Comparison of ENCODE assay signal across 10 cellular contexts in the genomic region with DNA sequence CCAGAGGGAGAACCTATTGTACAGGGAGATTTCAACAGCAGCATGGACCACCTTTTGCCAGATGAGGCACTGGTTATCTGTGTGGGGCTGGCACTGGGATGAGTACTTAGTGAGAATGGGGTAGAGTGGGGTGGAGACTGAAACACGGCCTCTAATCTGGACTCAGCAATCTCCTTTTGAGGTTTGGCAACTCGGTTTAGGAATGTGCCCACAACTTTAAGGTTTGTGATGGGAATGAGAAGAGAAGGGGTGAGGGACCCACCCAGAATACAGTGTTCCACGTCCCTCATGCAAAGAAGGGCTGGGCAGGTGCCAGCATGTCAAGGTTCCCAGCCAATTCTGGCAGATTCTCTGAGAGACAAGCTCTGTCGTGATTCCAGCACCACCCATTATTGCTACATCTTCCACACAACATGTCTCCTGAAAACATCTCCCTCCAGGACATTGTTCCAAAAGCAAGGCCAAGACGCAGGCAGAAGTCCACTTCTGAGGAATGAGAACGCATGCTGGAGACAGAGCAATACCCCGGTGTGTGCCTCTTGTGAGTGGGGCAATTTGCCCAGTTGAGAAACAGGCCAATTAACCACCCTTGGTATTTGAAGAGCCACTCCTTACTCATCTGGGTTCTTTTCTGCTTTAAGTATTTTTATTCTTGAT. TPM values are rescaled to one million over a fixed set of nuclear protein-coding genes. Genes with fewer than 3 reads are reported as not detected.
DNase-seq lines count a peak whose midpoint lies in the region; ATAC-seq, FAIRE-seq and TF ChIP-seq lines count a peak whose summit lies in the region.
"Had no signal": no experiment of that assay in that cellular context is flagged by ENCODE, and none has a peak within 500 bp of the region (broad histone marks: within the 10 kb centered on the region; RNA-seq: fewer than 3 reads in every experiment).

No MANE protein-coding gene starts in this region.

- H3K36me3 ChIP-seq in H7 (replicated peaks; ENCODE audit: control insufficient read depth, insufficient read depth, low read length): no peaks in the 10 kb centered on the region
- H3K36me3 ChIP-seq in K562 (ENCODE audit: control insufficient read depth, insufficient read depth, low read length): no peaks in the 10 kb centered on the region
- no peaks in the 10 kb centered on the region for H3K36me3 ChIP-seq in left ventricle myocardium inferior
- H3K36me3 ChIP-seq in tibial artery: no peaks in the 10 kb centered on the region

- H3K9me3 ChIP-seq in K562 (replicated peaks; ENCODE audit: control insufficient read depth, insufficient read depth, low read depth, low read length) (no peaks in the 10 kb centered on the region), left ventricle myocardium inferior (replicated peaks) (no peaks in the 10 kb centered on the region), tibial artery (peaks cover 0 to 9% (median 0%) of the 10 kb centered on the region in 3 donors)

- intact Hi-C loops in K562 (cut with micrococcal nuclease) (no loop called here), left ventricle myocardium inferior (cut with micrococcal nuclease) (no loop called here), tibial artery (cut with DNase I; ENCODE audit: low total_unique reads) (no loop called here)

- BruUV-seq in K562 (replicated peaks; lab: Mats Ljungman, UMichigan): no TSS peak

- no peak overlapping the region for H3K9ac ChIP-seq in K562 (ENCODE audit: insufficient read depth in 1 of 2, low read depth in 2 of 2, low read length in 2 of 2)

- no peak for FAIRE-seq in K562 (lab: Jason Lieb, UNC)

- no peak for TF ChIP-seq RAD21 in K562 (CRISPR knock-in tag; conservative IDR thresholded peaks at IDR 0.05 in 1 of 2, IDR thresholded peaks at IDR 0.05 in 1 of 2)

- H2AFZ ChIP-seq in K562 (ENCODE audit: low read depth, low read length): no peak overlapping the region

- no peaks in the 10 kb centered on the region for H3K79me2 ChIP-seq in K562 (ENCODE audit: control insufficient read depth, insufficient read depth, low read length)

- no peak for TF ChIP-seq POLR2A in K562 (conservative IDR thresholded peaks at IDR 0.05)

- POLR2A ChIA-PET in K562 (lab: Yijun Ruan, JAX): interaction anchor here (0.8 kb wide), 1 partner anchor 773 kb away, joined by 4 read pairs; no protein-coding TSS in a partner anchor

- no peaks in the 10 kb centered on the region for H3K4me1 ChIP-seq in K562 (replicated peaks in 1 of 2; ENCODE audit: control insufficient read depth in 2 of 2, insufficient read depth in 2 of 2, low read length in 2 of 2)
- H3K4me1 ChIP-seq in left ventricle myocardium inferior: no peaks in the 10 kb centered on the region
- peaks cover 0 to 10% (median 8%) of the 10 kb centered on the region in 4 donors for H3K4me1 ChIP-seq in tibial artery

- H4K20me1 ChIP-seq in K562 (replicated peaks; ENCODE audit: control insufficient read depth, insufficient read depth, low read length): no peaks in the 10 kb centered on the region

- in situ Hi-C loops in K562 (cut with MboI): no loop called here

- CTCF ChIA-PET in K562 (lab: Yijun Ruan, JAX; ENCODE audit: low intra/inter-chr PET ratio): no interaction called here

- H3K27ac ChIP-seq in K562 (ENCODE audit: extremely low read depth, low read depth, low read length) (no peak overlapping the region), left ventricle myocardium inferior (replicated peaks) (peak overlapping the region; percentile 36), tibial artery (peak overlapping the region; percentile 30 to 38)

- WGBS in K562 (ENCODE audit: insufficient coverage, low coverage, missing lambda C conversion rate): 4% methylated on average over 7 of the region's 7 CpGs

- TF ChIP-seq CTCF in K562 (IDR thresholded peaks at IDR 0.05 in 2 of 3, conservative IDR thresholded peaks at IDR 0.05 in 1 of 3; ENCODE audit: insufficient read depth in 2 of 3, low read depth in 1 of 3, low read length in 3 of 3) (no peak), left ventricle myocardium inferior (IDR thresholded peaks at IDR 0.05; ENCODE audit: borderline replicate concordance) (no peak), tibial artery (IDR thresholded peaks at IDR 0.05) (no peak)

- no peaks in the 10 kb centered on the region for H3K9me1 ChIP-seq in K562 (ENCODE audit: control insufficient read depth, insufficient read depth, low read length)

- TF ChIP-seq EP300 in K562 (IDR thresholded peaks at IDR 0.05; ENCODE audit: low read length): no peak

- H3K4me3 ChIP-seq in H7 (ENCODE audit: insufficient read depth, low read depth, low read length) (no peak overlapping the region), K562 (no peak overlapping the region), left ventricle myocardium inferior (no peak overlapping the region), tibial artery (no peak overlapping the region)

- ATAC-seq in K562 (peak; percentile 60), HG02981 (IDR thresholded peaks at IDR 0.05; ENCODE audit: unreplicated experiment) (no peak), HG03175 (IDR thresholded peaks at IDR 0.05; ENCODE audit: unreplicated experiment) (no peak)

- H3K27me3 ChIP-seq in H7 (ENCODE audit: control insufficient read depth, insufficient read depth, low read length): no peaks in the 10 kb centered on the region
- H3K27me3 ChIP-seq in K562 (ENCODE audit: control insufficient read depth in 2 of 2, insufficient read depth in 2 of 2, low read length in 2 of 2): peaks cover 2 to 9% of the 10 kb centered on the region in 2 experiments; a peak in 3 of 5 replicates
- no peaks in the 10 kb centered on the region for H3K27me3 ChIP-seq in left ventricle myocardium inferior (ENCODE audit: low read depth)
- no peaks in the 10 kb centered on the region for H3K27me3 ChIP-seq in tibial artery

- no peak overlapping the region for H3K4me2 ChIP-seq in K562 (ENCODE audit: insufficient read depth, low read length)

- DNase-seq in H7: peak; percentile 3
- peak in 1 of 4 experiments; percentile 2 for DNase-seq in K562 (ENCODE audit: extremely low read depth in 1 of 4, low spot score in 3 of 4)
- peak; percentile 28 for DNase-seq in left ventricle myocardium inferior
- peak; percentile 80 to 82 for DNase-seq in tibial artery
- DNase-seq in T-helper 9 cell: no peak
- DNase-seq in NCI-H526 treated with DMSO at 0.1 percent for 48 hours (lab: John Stamatoyannopoulos, UW): no peak
- DNase-seq: NCI-H2081 treated with DMSO at 0.1 percent for 48 hours had no signal

TF ChIP-seq in K562, 482 proteins besides CTCF, POLR2A, EP300 and RAD21:
- TF ChIP-seq, protein P1, sequence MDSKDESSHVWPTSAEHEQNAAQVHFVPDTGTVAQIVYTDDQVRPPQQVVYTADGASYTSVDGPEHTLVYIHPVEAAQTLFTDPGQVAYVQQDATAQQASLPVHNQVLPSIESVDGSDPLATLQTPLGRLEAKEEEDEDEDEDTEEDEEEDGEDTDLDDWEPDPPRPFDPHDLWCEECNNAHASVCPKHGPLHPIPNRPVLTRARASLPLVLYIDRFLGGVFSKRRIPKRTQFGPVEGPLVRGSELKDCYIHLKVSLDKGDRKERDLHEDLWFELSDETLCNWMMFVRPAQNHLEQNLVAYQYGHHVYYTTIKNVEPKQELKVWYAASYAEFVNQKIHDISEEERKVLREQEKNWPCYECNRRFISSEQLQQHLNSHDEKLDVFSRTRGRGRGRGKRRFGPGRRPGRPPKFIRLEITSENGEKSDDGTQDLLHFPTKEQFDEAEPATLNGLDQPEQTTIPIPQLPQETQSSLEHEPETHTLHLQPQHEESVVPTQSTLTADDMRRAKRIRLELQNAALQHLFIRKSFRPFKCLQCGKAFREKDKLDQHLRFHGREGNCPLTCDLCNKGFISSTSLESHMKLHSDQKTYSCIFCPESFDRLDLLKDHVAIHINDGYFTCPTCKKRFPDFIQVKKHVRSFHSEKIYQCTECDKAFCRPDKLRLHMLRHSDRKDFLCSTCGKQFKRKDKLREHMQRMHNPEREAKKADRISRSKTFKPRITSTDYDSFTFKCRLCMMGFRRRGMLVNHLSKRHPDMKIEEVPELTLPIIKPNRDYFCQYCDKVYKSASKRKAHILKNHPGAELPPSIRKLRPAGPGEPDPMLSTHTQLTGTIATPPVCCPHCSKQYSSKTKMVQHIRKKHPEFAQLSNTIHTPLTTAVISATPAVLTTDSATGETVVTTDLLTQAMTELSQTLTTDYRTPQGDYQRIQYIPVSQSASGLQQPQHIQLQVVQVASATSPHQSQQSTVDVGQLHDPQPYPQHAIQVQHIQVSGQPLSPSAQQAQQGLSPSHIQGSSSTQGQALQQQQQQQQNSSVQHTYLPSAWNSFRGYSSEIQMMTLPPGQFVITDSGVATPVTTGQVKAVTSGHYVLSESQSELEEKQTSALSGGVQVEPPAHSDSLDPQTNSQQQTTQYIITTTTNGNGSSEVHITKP (IDR thresholded peaks at IDR 0.05; ENCODE audit: partially characterized antibody): no peak
- TF ChIP-seq RAD51 (IDR thresholded peaks at IDR 0.05; ENCODE audit: borderline replicate concordance, low read depth): no peak
TF ChIP-seq in K562: peak in this region for 0.

RNA-seq across cellular contexts. Expression of a gene that starts 37.5 kb away (rescaled TPM):
- not detected in 2 replicates for total RNA-seq in H7 (2014; rRNA removed; shearing (Covaris generic))
- 0.65 and 1.2 TPM in 2 replicates for total RNA-seq in K562 (2011; cell fraction: chromatin; rRNA removed; ENCODE audit: low replicate concordance)
- total RNA-seq in K562 (2011; cell fraction: nucleolus; rRNA removed): 0.83 and 0.92 TPM in 2 replicates
- 0.88 and 1.1 TPM in 2 replicates for total RNA-seq in K562 (2011; cell fraction: nucleoplasm; rRNA removed)
- total RNA-seq in K562 (2014; rRNA removed): 0.20 and 0.45 TPM in 2 replicates
- 0.22 and 0.45 TPM in 2 replicates for total RNA-seq in K562 (2014; rRNA removed; fragmentation: Illumina TruSeq; extraction: Trizol)
- 0.04 TPM in 1 of 2 replicates, not detected in the other for total RNA-seq in K562 (2015; rRNA removed; fragmentation: Illumina TruSeq; extraction: Trizol)
- total RNA-seq in K562 (2021): 0.47 and 0.49 TPM in 2 replicates
- 0.27 and 0.47 TPM in 2 replicates for polyA plus RNA-seq in K562 (2011; rRNA removed)
- polyA plus RNA-seq in K562 (2011; cell fraction: cytosol; rRNA removed): 0.25 and 0.36 TPM in 2 replicates
- polyA plus RNA-seq in K562 (2011; cell fraction: nucleus; rRNA removed): 0.17 and 0.21 TPM in 2 replicates
- polyA plus RNA-seq in K562 (2012): 0.07 TPM in 2 replicates
- polyA plus RNA-seq in K562 (2014; fragmentation: Illumina TruSeq; extraction: Trizol): 0.28 and 0.33 TPM in 2 replicates
- polyA plus RNA-seq in K562 (2014; fragmentation: Nextera tagmentation; extraction: Ambion mirVana): under 1 TPM in 1 of 2 experiments, not detected in 1; 0.04 TPM
- polyA plus RNA-seq in K562 (2014; rRNA removed): 0.19 and 0.20 TPM in 2 replicates
- polyA minus RNA-seq in K562 (2011; rRNA and poly(A)+ RNA removed): 0.39 and 0.77 TPM in 2 replicates
- 0.38 and 0.64 TPM in 2 replicates for polyA minus RNA-seq in K562 (2011; cell fraction: cytosol; rRNA and poly(A)+ RNA removed)
- 0.22 and 0.27 TPM in 2 replicates for polyA minus RNA-seq in K562 (2011; cell fraction: nucleus; rRNA and poly(A)+ RNA removed)
- total RNA-seq in left ventricle myocardium inferior: not detected
- total RNA-seq: Daoy had no signal

Comparison
In these comparisons a context has a peak if more than half of its experiments do, and no peak if none do; other contexts are left out.
1. DNase-seq: peak in H7 (single experiment), left ventricle myocardium inferior (single experiment) and tibial artery (2 of 2); none in T-helper 9 cell (single experiment) and NCI-H526 treated with DMSO at 0.1 percent for 48 hours (single experiment).